19 cellular contexts compared by ENCODE assay signal in the genomic region with DNA sequence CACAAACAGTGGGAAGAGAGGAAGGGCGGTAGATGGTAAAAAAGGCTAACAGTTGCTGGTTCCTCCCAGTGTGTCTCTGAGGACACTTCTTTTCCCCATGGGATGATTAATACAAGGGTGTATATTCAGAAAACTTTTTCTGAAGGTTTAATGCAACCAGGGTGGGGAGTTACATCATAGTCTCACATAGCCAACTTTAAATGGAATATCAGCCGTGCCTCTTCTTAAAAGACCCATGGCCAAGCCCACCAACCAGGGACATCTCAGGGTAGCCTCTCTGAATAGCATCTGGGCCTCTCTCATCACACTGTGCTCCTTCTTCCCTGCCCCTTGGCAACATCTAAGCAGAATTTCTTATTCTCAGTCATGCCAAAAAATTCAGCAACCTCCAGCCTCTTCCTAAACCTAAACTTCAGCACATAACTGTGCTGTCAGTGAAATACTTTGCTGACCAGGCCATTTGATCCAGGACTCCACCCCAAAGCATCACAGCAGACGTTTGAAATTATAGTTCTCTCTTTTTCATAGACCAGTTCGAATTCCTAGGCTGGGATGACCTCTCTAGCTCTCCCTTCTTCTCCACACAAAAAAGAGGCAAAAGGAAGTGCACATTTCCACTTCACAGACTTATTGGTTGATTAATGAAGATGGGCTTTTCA.
DNase-seq lines count a peak whose midpoint lies in the region; ATAC-seq and TF ChIP-seq lines count a peak whose summit lies in the region.
"Had no signal": no experiment of that assay in that cellular context is flagged by ENCODE, and none has a peak within 500 bp of the region (broad histone marks: within the 10 kb centered on the region; RNA-seq: fewer than 3 reads in every experiment).

No MANE protein-coding gene starts in this region.

- peaks cover 2% of the 10 kb centered on the region for H3K27me3 Mint-ChIP-seq in activated T-cell treated with anti-CD3 and anti-CD28 coated beads, Interleukin-2, amount 50 U/mL, for 24 hours
- H3K27me3 Mint-ChIP-seq in activated T-cell treated with anti-CD3 and anti-CD28 coated beads, Interleukin-2, amount 50 U/mL, for 4 hours (ENCODE audit: low read depth), result peaks cover 4% of the 10 kb centered on the region
- H3K27me3 Mint-ChIP-seq: activated CD4-positive, alpha-beta T cell treated with anti-CD3 and anti-CD28 coated beads, Interleukin-2, amount 10 ng/mL, durations not matched to agents 24 days and 14 days had no signal

- no peak for TF ChIP-seq POLR2A in uterus (IDR thresholded peaks at IDR 0.05)

- no peaks in the 10 kb centered on the region for H3K36me3 Mint-ChIP-seq in activated T-cell treated with anti-CD3 and anti-CD28 coated beads, Interleukin-2, amount 50 U/mL, for 24 hours (ENCODE audit: low read depth)
- H3K36me3 Mint-ChIP-seq in activated T-cell treated with anti-CD3 and anti-CD28 coated beads, Interleukin-2, amount 50 U/mL, for 4 hours (ENCODE audit: insufficient read depth), result no peaks in the 10 kb centered on the region
- H3K36me3 Mint-ChIP-seq: IgD-negative memory B cell had no signal

- no peaks in the 10 kb centered on the region for H3K9me3 ChIP-seq in uterus
- H3K9me3 ChIP-seq: gastrocnemius medialis, HAP-1 had no signal

- TF ChIP-seq CTCF in foreskin fibroblast (IDR thresholded peaks at IDR 0.05; ENCODE audit: low read depth, low read length) (no peak), uterus (IDR thresholded peaks at IDR 0.05) (no peak)

- H3K4me3 Mint-ChIP-seq in activated T-cell treated with anti-CD3 and anti-CD28 coated beads, Interleukin-2, amount 50 U/mL, for 24 hours, result no peak overlapping the region
- no peak overlapping the region for H3K4me3 Mint-ChIP-seq in activated T-cell treated with anti-CD3 and anti-CD28 coated beads, Interleukin-2, amount 50 U/mL, for 4 hours
- H3K4me3 Mint-ChIP-seq: activated CD4-positive, alpha-beta T cell treated with anti-CD3 and anti-CD28 coated beads, Interleukin-2, amount 10 ng/mL, durations not matched to agents 24 days and 14 days; IgD-negative memory B cell had no signal

- H3K9me3 Mint-ChIP-seq in activated T-cell treated with anti-CD3 and anti-CD28 coated beads, Interleukin-2, amount 50 U/mL, for 24 hours, result no peaks in the 10 kb centered on the region
- H3K9me3 Mint-ChIP-seq in activated T-cell treated with anti-CD3 and anti-CD28 coated beads, Interleukin-2, amount 50 U/mL, for 4 hours, result no peaks in the 10 kb centered on the region
- H3K9me3 Mint-ChIP-seq: activated CD4-positive, alpha-beta T cell treated with anti-CD3 and anti-CD28 coated beads, Interleukin-2, amount 10 ng/mL, durations not matched to agents 24 days and 14 days; activated T-helper 2 cell treated with anti-CD3 and anti-CD28 coated beads, Interferon-gamma antibody, Interleukin-2, Interleukin-4, amounts not matched to agents 10 μg/mL and 5 μg/mL and 100 μg/mL, durations not matched to agents 14 hours and 24 hours and 36 hours; IgD-negative memory B cell had no signal

- DNase-seq in activated T-cell treated with anti-CD3 and anti-CD28 coated beads, Interleukin-2, amount 50 U/mL, for 24 hours, result no peak
- no peak for DNase-seq in activated T-cell treated with anti-CD3 and anti-CD28 coated beads, Interleukin-2, amount 50 U/mL, for 4 hours
- DNase-seq in amniotic epithelial cell (ENCODE audit: low read depth), result peak; percentile 59
- DNase-seq in foreskin fibroblast, result peak; percentile 53 to 85
- no peak for DNase-seq in uterus
- no peak for DNase-seq in ecto neural progenitor cell (ENCODE audit: low spot score)
- DNase-seq in NCI-H82 treated with DMSO at 0.1 percent for 48 hours (lab: John Stamatoyannopoulos, UW; ENCODE audit: unreplicated experiment), result no peak
- DNase-seq: 8988T; activated CD4-positive, alpha-beta T cell treated with anti-CD3 and anti-CD28 coated beads, Interleukin-2, amount 10 ng/mL, durations not matched to agents 24 days and 14 days; DND-41; gastrocnemius medialis; NCI-H2029; NK-92 treated with Interleukin-12 subunit alpha and Interleukin-12 subunit beta, amount 100 ng/mL, for 24 hours; SW 1271; trophoblast cell had no signal

- no peak for ATAC-seq in activated T-cell treated with anti-CD3 and anti-CD28 coated beads, Interleukin-2, amount 50 U/mL, for 4 hours
- no peak for ATAC-seq in HG02938 (IDR thresholded peaks at IDR 0.05; ENCODE audit: unreplicated experiment)
- ATAC-seq: gastrocnemius medialis had no signal

- no peaks in the 10 kb centered on the region for H3K36me3 ChIP-seq in uterus
- H3K36me3 ChIP-seq: gastrocnemius medialis, HAP-1 had no signal

- peak overlapping the region; percentile 11 for H3K27ac Mint-ChIP-seq in activated T-cell treated with anti-CD3 and anti-CD28 coated beads, Interleukin-2, amount 50 U/mL, for 24 hours
- H3K27ac Mint-ChIP-seq: activated CD4-positive, alpha-beta T cell treated with anti-CD3 and anti-CD28 coated beads, Interleukin-2, amount 10 ng/mL, durations not matched to agents 24 days and 14 days; activated T-helper 2 cell treated with anti-CD3 and anti-CD28 coated beads, Interferon-gamma antibody, Interleukin-2, Interleukin-4, amounts not matched to agents 10 μg/mL and 5 μg/mL and 100 μg/mL, durations not matched to agents 14 hours and 24 hours and 36 hours; IgD-negative memory B cell had no signal

- H3K4me1 ChIP-seq in uterus, result no peaks in the 10 kb centered on the region
- H3K4me1 ChIP-seq: gastrocnemius medialis, HAP-1 had no signal

- peak overlapping the region; percentile 65 to 68 for H3K27ac ChIP-seq in uterus
- H3K27ac ChIP-seq: gastrocnemius medialis had no signal

- H3K4me1 Mint-ChIP-seq in activated T-cell treated with anti-CD3 and anti-CD28 coated beads, Interleukin-2, amount 50 U/mL, for 24 hours (ENCODE audit: low read depth), result peaks cover 7% of the 10 kb centered on the region
- no peaks in the 10 kb centered on the region for H3K4me1 Mint-ChIP-seq in activated T-cell treated with anti-CD3 and anti-CD28 coated beads, Interleukin-2, amount 50 U/mL, for 4 hours (ENCODE audit: low read depth)
- H3K4me1 Mint-ChIP-seq: activated CD4-positive, alpha-beta T cell treated with anti-CD3 and anti-CD28 coated beads, Interleukin-2, amount 10 ng/mL, durations not matched to agents 24 days and 14 days; IgD-negative memory B cell had no signal

- intact Hi-C loops in uterus (cut with DNase I; ENCODE audit: low total_unique reads), result no loop called here

- H3K4me3 ChIP-seq in foreskin fibroblast (ENCODE audit: low read depth in 1 of 2, low read length in 2 of 2) (peak overlapping the region in 1 of 2 donors; percentile 16), uterus (no peak overlapping the region)
- H3K4me3 ChIP-seq: gastrocnemius medialis, HAP-1 had no signal

- H3K27me3 ChIP-seq in uterus, result no peaks in the 10 kb centered on the region
- H3K27me3 ChIP-seq: gastrocnemius medialis had no signal

Comparison
In these comparisons a context has a peak if more than half of its experiments do, and no peak if none do; other contexts are left out.
1. DNase-seq: peak in amniotic epithelial cell (single experiment) and foreskin fibroblast (2 of 2); none in activated T-cell treated with anti-CD3 and anti-CD28 coated beads, Interleukin-2, amount 50 U/mL, for 24 hours (single experiment), activated T-cell treated with anti-CD3 and anti-CD28 coated beads, Interleukin-2, amount 50 U/mL, for 4 hours (single experiment), uterus (0 of 2), ecto neural progenitor cell (single experiment) and NCI-H82 treated with DMSO at 0.1 percent for 48 hours (single experiment).